In genomic region chr4:65033899-65034298, GRCh38 we compare ENCODE assay signal across 1 cellular context.
TF ChIP-seq lines count a peak whose summit lies in the region.

No MANE protein-coding gene starts in this region.

TF ChIP-seq in GM23338, 12 proteins besides CTCF, POLR2A, EP300 and RAD21 (continued from another document):
- no peak for TF ChIP-seq ETS1 (IDR thresholded peaks at IDR 0.05)
- no peak for TF ChIP-seq ZNF331 (CRISPR knock-in tag; IDR thresholded peaks at IDR 0.05; ENCODE audit: low read depth)
- no peak for TF ChIP-seq POLR2AphosphoS5 (IDR thresholded peaks at IDR 0.05; ENCODE audit: low read depth)
- no peak for TF ChIP-seq NANOG (IDR thresholded peaks at IDR 0.05; ENCODE audit: borderline replicate concordance)
- TF ChIP-seq CREB1 (CRISPR knock-in tag; IDR thresholded peaks at IDR 0.05; ENCODE audit: low read depth): no peak
